In genomic region chr17:50478391-50479361, GRCh38 we compare ENCODE assay signal across 8 cellular contexts. TPM values are rescaled to one million over a fixed set of nuclear protein-coding genes. Genes with fewer than 3 reads are reported as not detected.
A peak's percentile ranks its signal among the peaks of the same experiment; 100 is the strongest.
DNase-seq lines count a peak whose midpoint lies in the region; ATAC-seq and TF ChIP-seq lines count a peak whose summit lies in the region.

RSAD1 (plus strand) TSS chr17:50478860; CDS start chr17:50478885, 25 bp downstream.

- peaks cover 18% of the 10 kb centered on the region; the same call in 1 of the 2 replicates for H3K36me3 ChIP-seq in OCI-LY7 (ENCODE audit: insufficient read depth, low read length)
- no peaks in the 10 kb centered on the region for H3K36me3 ChIP-seq in mucosa of stomach (ENCODE audit: control insufficient read depth, insufficient read depth, low read length)

- H3K4me1 ChIP-seq in OCI-LY7 (ENCODE audit: insufficient read depth, low read length, poor library complexity, severe bottlenecking) (peaks cover 16% of the 10 kb centered on the region), mucosa of stomach (ENCODE audit: control insufficient read depth, insufficient read depth, low read length) (peaks cover 41% of the 10 kb centered on the region)

- H3K9me3 ChIP-seq in OCI-LY7 (ENCODE audit: low read length): no peaks in the 10 kb centered on the region
- no peaks in the 10 kb centered on the region for H3K9me3 ChIP-seq in mucosa of stomach (ENCODE audit: control insufficient read depth, low read length)

- CTCF ChIA-PET in OCI-LY7 (lab: Charles Lee; ENCODE audit: unreplicated experiment): interaction anchor here (0.6 to 1.6 kb wide), 3 partner anchors 10 to 106 kb away, joined by 3 to 9 read pairs (median 7); partner anchors contain the start of gene LRRC59

- DNase-seq in DMS153 (lab: John Stamatoyannopoulos, UW) (peak; percentile 84), HuH-7.5 (ENCODE audit: low spot score) (peak; percentile 86), OCI-LY7 (ENCODE audit: low spot score) (peak; percentile 96), activated T-cell treated with anti-CD3 and anti-CD28 coated beads for 4 hours (peak; percentile 69), erythroblast (lab: John Stamatoyannopoulos, UW) (peak; percentile 95)
- DNase-seq in stimulated activated CD8-positive, alpha-beta memory T cell treated with anti-CD3 and anti-CD28 coated beads, Interleukin-7, amount 100 ng/mL, for 1 hour (ENCODE audit: low read depth in 2 of 2): peak; percentile 67

- peaks cover 3% of the 10 kb centered on the region; the same call in 1 of the 2 replicates for H3K79me2 ChIP-seq in OCI-LY7 (ENCODE audit: insufficient read depth, low read depth, low read length)

- peak; percentile 87 for TF ChIP-seq CTCF in OCI-LY7 (conservative IDR thresholded peaks at IDR 0.05; ENCODE audit: low read length)

- peak within 1 kb of the TSS; percentile 70 for H3K27ac ChIP-seq in OCI-LY7 (ENCODE audit: low read depth, low read length, poor library complexity, severe bottlenecking)

- BruUV-seq in OCI-LY7 (replicated peaks; lab: Mats Ljungman, UMichigan): no TSS peak

- peak; percentile 70 for TF ChIP-seq POLR2A in erythroblast (IDR thresholded peaks at IDR 0.05; ENCODE audit: low read length)

- intact Hi-C loops in OCI-LY7 (cut with micrococcal nuclease; ENCODE audit: unreplicated experiment): loop anchor here (1.0 to 5.0 kb wide), 5 partner anchors 52 to 131 kb away; partner anchors contain the start of genes ACSF2, LRRC59 and XYLT2

- peak within 1 kb of the TSS; percentile 66 for H3K9ac ChIP-seq in mucosa of stomach (ENCODE audit: low read length)

- peak within 1 kb of the TSS; percentile 99 for H2AFZ ChIP-seq in OCI-LY7 (ENCODE audit: low read length)

- H3K4me3 ChIP-seq in OCI-LY7 (ENCODE audit: low read depth, low read length, poor library complexity, severe bottlenecking): peak within 1 kb of the TSS; percentile 93
- peak within 1 kb of the TSS; percentile 70 for H3K4me3 ChIP-seq in mucosa of stomach (ENCODE audit: low read length)

- POLR2A ChIA-PET in OCI-LY7 (lab: Charles Lee): interaction anchor here (0.6 to 1.4 kb wide), 5 partner anchors 52 to 142 kb away, joined by 3 to 6 read pairs (median 3); no protein-coding TSS in a partner anchor

- ATAC-seq in GM21526 (IDR thresholded peaks at IDR 0.05; ENCODE audit: low FRiP score, unreplicated experiment): peak; percentile 85

- H3K9me2 ChIP-seq in OCI-LY7 (ENCODE audit: insufficient read depth, low read length): no peaks in the 10 kb centered on the region

- peak within 1 kb of the TSS; percentile 100 for H3K4me2 ChIP-seq in OCI-LY7 (ENCODE audit: low read length)

- H3K27me3 ChIP-seq in mucosa of stomach (ENCODE audit: control insufficient read depth, insufficient read depth, low read length): no peaks in the 10 kb centered on the region

- no peaks in the 10 kb centered on the region for H4K20me1 ChIP-seq in OCI-LY7 (ENCODE audit: insufficient read depth, low read length)

RNA-seq across cellular contexts. Expression of gene RSAD1, which starts in this region (rescaled TPM):
- total RNA-seq in OCI-LY7 (2014; rRNA removed; shearing (Covaris generic)): 22.6 and 25.0 TPM in 2 replicates
- total RNA-seq in OCI-LY7 (2022): 27.9 and 28.1 TPM in 2 replicates

Comparison
In these comparisons a context has a peak if more than half of its experiments do, and no peak if none do; other contexts are left out.
1. Peak in every context shown above with its lines: DNase-seq, ATAC-seq, H3K4me3 ChIP-seq and H3K27ac ChIP-seq.